11 cellular contexts compared by ENCODE assay signal in the genomic region with DNA sequence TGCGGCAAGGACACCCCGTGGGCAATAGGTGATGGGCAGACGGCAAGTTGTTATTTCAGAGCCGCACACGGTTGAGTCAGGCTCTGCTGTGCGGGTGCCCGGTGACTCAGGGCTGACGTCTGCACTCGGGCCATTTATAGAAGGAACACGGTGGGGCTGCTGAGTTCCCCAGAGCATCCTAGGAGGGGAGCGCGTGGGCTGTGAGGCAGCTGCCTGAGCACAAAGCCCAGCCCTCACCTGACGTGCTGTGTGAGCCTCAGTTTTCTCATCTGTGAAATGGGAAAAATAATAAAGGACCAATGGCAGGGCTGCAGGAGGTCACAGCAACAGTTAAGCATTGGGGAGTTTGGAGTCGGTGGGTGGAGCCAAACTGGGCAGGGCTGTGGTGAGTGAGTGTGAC. TPM values are rescaled to one million over a fixed set of nuclear protein-coding genes. Genes with fewer than 3 reads are reported as not detected.
DNase-seq lines count a peak whose midpoint lies in the region; ATAC-seq and TF ChIP-seq lines count a peak whose summit lies in the region.
"Had no signal": no experiment of that assay in that cellular context is flagged by ENCODE, and none has a peak within 500 bp of the region (broad histone marks: within the 10 kb centered on the region; RNA-seq: fewer than 3 reads in every experiment).

No MANE protein-coding gene starts in this region.

- POLR2A ChIA-PET in SK-N-SH (lab: Yijun Ruan, JAX): no interaction called here

- H3K9ac ChIP-seq in GM23248: no peak overlapping the region
- H3K9ac ChIP-seq in SK-N-SH: no peak overlapping the region

- H3K9me3 Mint-ChIP-seq in activated T-cell treated with anti-CD3 and anti-CD28 coated beads, Interleukin-2, amount 50 U/mL, for 24 hours: no peaks in the 10 kb centered on the region

- DNase-seq in A172 (ENCODE audit: low spot score): peak; percentile 92
- DNase-seq in GM23248: peak; percentile 95
- no peak for DNase-seq in SK-N-SH
- DNase-seq in fibroblast of the aortic adventitia (ENCODE audit: low read depth): peak; percentile 80
- no peak for DNase-seq in ecto neural progenitor cell (ENCODE audit: low spot score)
- no peak for DNase-seq in DMS 273 (lab: John Stamatoyannopoulos, UW; ENCODE audit: unreplicated experiment)
- DNase-seq in activated T-cell treated with anti-CD3 and anti-CD28 coated beads, Interleukin-2, amount 50 U/mL, for 24 hours: no peak
- DNase-seq: activated CD4-positive, CD25-positive, alpha-beta regulatory T cell; NCI-H2081 treated with DMSO at 0.1 percent for 48 hours had no signal

- H3K4me3 ChIP-seq in GM23248: no peak overlapping the region
- H3K4me3 ChIP-seq in SK-N-SH (ENCODE audit: low read depth in 2 of 2, low read length in 1 of 2): no peak overlapping the region
- no peak overlapping the region for H3K4me3 ChIP-seq in fibroblast of the aortic adventitia (ENCODE audit: low read depth, low read length)

- H3K27ac Mint-ChIP-seq in activated T-cell treated with anti-CD3 and anti-CD28 coated beads, Interleukin-2, amount 50 U/mL, for 24 hours: no peak overlapping the region

- H3F3A ChIP-seq in GM23248 (ENCODE audit: insufficient read depth): no peaks in the 10 kb centered on the region; the same call in 1 of the 2 replicates
- peaks cover 6% of the 10 kb centered on the region for H3F3A ChIP-seq in SK-N-SH (replicated peaks; ENCODE audit: insufficient read depth)

- H3K4me3 Mint-ChIP-seq in activated T-cell treated with anti-CD3 and anti-CD28 coated beads, Interleukin-2, amount 50 U/mL, for 24 hours: no peak overlapping the region

- H3K36me3 Mint-ChIP-seq in activated T-cell treated with anti-CD3 and anti-CD28 coated beads, Interleukin-2, amount 50 U/mL, for 24 hours (ENCODE audit: low read depth): no peaks in the 10 kb centered on the region

- H3K27me3 ChIP-seq in GM23248 (replicated peaks; ENCODE audit: insufficient read depth) (no peaks in the 10 kb centered on the region), SK-N-SH (ENCODE audit: insufficient read depth) (no peaks in the 10 kb centered on the region)

- H4K20me1 ChIP-seq in GM23248 (ENCODE audit: insufficient read depth): no peaks in the 10 kb centered on the region
- H4K20me1 ChIP-seq in SK-N-SH (ENCODE audit: insufficient read depth): no peaks in the 10 kb centered on the region

- no peaks in the 10 kb centered on the region for H3K4me1 Mint-ChIP-seq in activated T-cell treated with anti-CD3 and anti-CD28 coated beads, Interleukin-2, amount 50 U/mL, for 24 hours (ENCODE audit: low read depth)

- H3K9me2 ChIP-seq in GM23248 (ENCODE audit: insufficient read depth) (no peaks in the 10 kb centered on the region), SK-N-SH (no peaks in the 10 kb centered on the region)

- in situ Hi-C loops in GM23248 (cut with MboI): no loop called here

- H3K27ac ChIP-seq in GM23248 (no peak overlapping the region), SK-N-SH (ENCODE audit: low read depth in 2 of 2, low read length in 1 of 2) (no peak overlapping the region)

- 22 to 31% methylated on average over 7 to 14 of the region's 14 CpGs for WGBS in GM23248 (ENCODE audit: low coverage in 1 of 2, low lambda C conversion rate in 2 of 2, missing lambda C conversion rate in 2 of 2), 2 experiments
- WGBS in SK-N-SH (ENCODE audit: low lambda C conversion rate): 22% methylated on average over 12 of the region's 14 CpGs

- H3K9me3 ChIP-seq in GM23248 (ENCODE audit: low read depth) (no peaks in the 10 kb centered on the region), SK-N-SH (no peaks in the 10 kb centered on the region)

- no peaks in the 10 kb centered on the region for H3K36me3 ChIP-seq in GM23248 (ENCODE audit: low read depth)
- no peaks in the 10 kb centered on the region for H3K36me3 ChIP-seq in SK-N-SH (replicated peaks in 1 of 2; ENCODE audit: control insufficient read depth in 1 of 2, insufficient read depth in 2 of 2, low read length in 1 of 2)

- H3K4me2 ChIP-seq in GM23248 (ENCODE audit: unreplicated experiment) (no peak overlapping the region), SK-N-SH (peak overlapping the region; percentile 36; the same call in 1 of the 2 replicates)

- TF ChIP-seq CTCF in SK-N-SH (IDR thresholded peaks at IDR 0.05): no peak; the same call in 1 of the 2 replicates
- no peak for TF ChIP-seq CTCF in fibroblast of the aortic adventitia (IDR thresholded peaks at IDR 0.05; ENCODE audit: insufficient read depth, low read length)

- no peak for ATAC-seq in GM18907 (IDR thresholded peaks at IDR 0.05; ENCODE audit: unreplicated experiment)

- H3K27me3 Mint-ChIP-seq in activated T-cell treated with anti-CD3 and anti-CD28 coated beads, Interleukin-2, amount 50 U/mL, for 24 hours: peaks cover 16% of the 10 kb centered on the region

- H3K4me1 ChIP-seq in GM23248 (ENCODE audit: insufficient read depth): no peaks in the 10 kb centered on the region
- peaks cover 0 to 4% of the 10 kb centered on the region in 2 experiments; a peak in 2 of 4 replicates for H3K4me1 ChIP-seq in SK-N-SH (ENCODE audit: control insufficient read depth in 1 of 2, insufficient read depth in 2 of 2, low read depth in 1 of 2, low read length in 1 of 2)

- no peak for TF ChIP-seq RAD21 in SK-N-SH (IDR thresholded peaks at IDR 0.05; ENCODE audit: low read length)

- CTCF ChIA-PET in SK-N-SH (lab: Yijun Ruan, JAX): no interaction called here

- no peaks in the 10 kb centered on the region for H3K79me2 ChIP-seq in GM23248 (ENCODE audit: insufficient read depth)
- no peaks in the 10 kb centered on the region for H3K79me2 ChIP-seq in SK-N-SH (ENCODE audit: insufficient read depth)

- TF ChIP-seq EP300 in SK-N-SH (IDR thresholded peaks at IDR 0.05; ENCODE audit: borderline replicate concordance in 1 of 2, low read depth in 1 of 2, low read length in 1 of 2): no peak

- H2AFZ ChIP-seq in GM23248 (no peak overlapping the region), SK-N-SH (ENCODE audit: low read depth) (no peak overlapping the region)

TF ChIP-seq in SK-N-SH, 30 proteins besides CTCF, POLR2A, EP300 and RAD21:
- TF ChIP-seq ELF1 (IDR thresholded peaks at IDR 0.05) (no peak), FOXJ3 (CRISPR knock-in tag; IDR thresholded peaks at IDR 0.05) (no peak), MXI1 (IDR thresholded peaks at IDR 0.05; ENCODE audit: low read depth, low read length) (no peak), MEF2A (IDR thresholded peaks at IDR 0.05; ENCODE audit: borderline replicate concordance, low read depth) (peak; percentile 68; the same call in 1 of the 2 replicates), TCF12 (IDR thresholded peaks at IDR 0.05) (peak; percentile 8; the same call in 1 of the 2 replicates), SIN3A (IDR thresholded peaks at IDR 0.05; ENCODE audit: borderline replicate concordance, low read depth, low read length) (no peak), GATA2 (CRISPR knock-in tag; IDR thresholded peaks at IDR 0.05) (no peak), FOSL2 (IDR thresholded peaks at IDR 0.05; ENCODE audit: borderline replicate concordance, low read depth) (peak; percentile 91)
- TF ChIP-seq, protein P1, sequence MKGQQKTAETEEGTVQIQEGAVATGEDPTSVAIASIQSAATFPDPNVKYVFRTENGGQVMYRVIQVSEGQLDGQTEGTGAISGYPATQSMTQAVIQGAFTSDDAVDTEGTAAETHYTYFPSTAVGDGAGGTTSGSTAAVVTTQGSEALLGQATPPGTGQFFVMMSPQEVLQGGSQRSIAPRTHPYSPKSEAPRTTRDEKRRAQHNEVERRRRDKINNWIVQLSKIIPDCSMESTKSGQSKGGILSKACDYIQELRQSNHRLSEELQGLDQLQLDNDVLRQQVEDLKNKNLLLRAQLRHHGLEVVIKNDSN (IDR thresholded peaks at IDR 0.05; ENCODE audit: borderline replicate concordance, low read depth): no peak

RNA-seq across cellular contexts. Expression of gene RHOD, which starts 11.3 kb away (rescaled TPM):
- 14.6 and 22.8 TPM in 2 replicates for total RNA-seq in A172 (2014; rRNA removed; shearing (Covaris generic))
- total RNA-seq in GM23248 (2014; rRNA removed; shearing (Covaris generic)): 14.2 and 28.7 TPM in 2 replicates
- polyA plus RNA-seq in GM23248 (2016; fragmentation: Nextera tagmentation; extraction: Ambion mirVana): 32.3 and 33.2 TPM in 2 replicates
- polyA plus RNA-seq in SK-N-SH (2012; rRNA removed): 0.06 TPM in 1 of 2 replicates, not detected in the other
- not detected in 2 replicates for polyA plus RNA-seq in SK-N-SH (2012; cell fraction: cytosol; rRNA removed)
- 0.18 and 0.20 TPM in 2 replicates for polyA plus RNA-seq in SK-N-SH (2012; cell fraction: nucleus; rRNA removed)
- total RNA-seq in fibroblast of the aortic adventitia (ENCODE audit: low replicate concordance): 15.1 and 26.1 TPM in 2 replicates

RNA-seq across cellular contexts. Expression of gene SYT12, which starts 22.4 kb away (rescaled TPM):
- total RNA-seq in A172 (2014; rRNA removed; shearing (Covaris generic)): not detected in 2 replicates
- total RNA-seq in GM23248 (2014; rRNA removed; shearing (Covaris generic)): 2.8 and 3.3 TPM in 2 replicates
- 0.75 and 1.9 TPM in 2 replicates for polyA plus RNA-seq in GM23248 (2016; fragmentation: Nextera tagmentation; extraction: Ambion mirVana)
- 0.52 and 0.61 TPM in 2 replicates for polyA plus RNA-seq in SK-N-SH (2012; rRNA removed)
- 0.30 and 0.39 TPM in 2 replicates for polyA plus RNA-seq in SK-N-SH (2012; cell fraction: cytosol; rRNA removed)
- 1.2 and 1.5 TPM in 2 replicates for polyA plus RNA-seq in SK-N-SH (2012; cell fraction: nucleus; rRNA removed)
- 0.09 TPM in 1 of 2 replicates, not detected in the other for total RNA-seq in fibroblast of the aortic adventitia (ENCODE audit: low replicate concordance)
- total RNA-seq: pulmonary artery endothelial cell had no signal

Comparison
In these comparisons a context has a peak if more than half of its experiments do, and no peak if none do; other contexts are left out.
1. DNase-seq: peak in A172 (single experiment), GM23248 (single experiment) and fibroblast of the aortic adventitia (single experiment); none in SK-N-SH (single experiment), ecto neural progenitor cell (single experiment), DMS 273 (single experiment) and activated T-cell treated with anti-CD3 and anti-CD28 coated beads, Interleukin-2, amount 50 U/mL, for 24 hours (single experiment).